ENCODE assay signal across 8 cellular contexts in the genomic region with DNA sequence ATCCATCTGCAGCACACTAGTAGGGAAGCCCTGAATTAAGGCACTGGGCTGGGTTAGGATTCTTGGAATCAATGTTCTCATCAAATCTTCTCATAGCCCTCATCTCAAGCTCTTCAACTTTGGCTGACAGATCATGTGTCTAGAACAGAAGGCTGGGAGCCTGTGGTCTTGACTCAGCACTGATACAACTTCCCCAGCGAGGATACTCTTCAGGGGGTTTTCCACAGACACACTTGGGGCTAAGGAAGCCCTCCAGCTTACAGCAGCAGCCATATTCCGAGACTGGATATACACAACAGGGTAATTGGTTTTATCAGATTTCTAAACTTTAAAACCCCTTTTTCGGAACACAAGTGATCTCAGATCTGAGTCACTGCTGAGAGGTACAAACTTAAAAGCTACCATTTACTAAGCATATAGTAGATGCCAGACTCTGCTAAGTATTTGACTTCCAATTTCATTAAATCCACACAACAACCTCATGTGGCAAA. TPM values are rescaled to one million over a fixed set of nuclear protein-coding genes. Genes with fewer than 3 reads are reported as not detected.
DNase-seq lines count a peak whose midpoint lies in the region; ATAC-seq and TF ChIP-seq lines count a peak whose summit lies in the region.

No MANE protein-coding gene starts in this region.

- no peaks in the 10 kb centered on the region for H3K9me3 ChIP-seq in BLaER1
- no peaks in the 10 kb centered on the region for H3K9me3 ChIP-seq in WERI-Rb-1 (ENCODE audit: severe bottlenecking)

- no peak for TF ChIP-seq POLR2A in NB4 (IDR thresholded peaks at IDR 0.05; ENCODE audit: extremely low read depth, insufficient read length)

- H3K27me3 Mint-ChIP-seq in osteocyte (ENCODE audit: unreplicated experiment): peaks cover 5% of the 10 kb centered on the region

- TF ChIP-seq CTCF in NB4 (IDR thresholded peaks at IDR 0.05; ENCODE audit: low read depth, low read length) (no peak), osteocyte (IDR thresholded peaks at IDR 0.05) (no peak), WERI-Rb-1 (IDR thresholded peaks at IDR 0.05; ENCODE audit: low read depth, low read length) (no peak)

- H3K4me3 ChIP-seq in BLaER1 (no peak overlapping the region), NB4 (ENCODE audit: low read depth, low read length) (no peak overlapping the region), WERI-Rb-1 (ENCODE audit: low read depth, low read length) (no peak overlapping the region)

- peaks cover 81% of the 10 kb centered on the region for H3K4me1 ChIP-seq in BLaER1

- peak overlapping the region in 1 of 2 donors; percentile 58 for H3K27ac Mint-ChIP-seq in activated naive CD4-positive, alpha-beta T cell treated with anti-CD3 and anti-CD28 coated beads, Interleukin-2, amount 50 U/mL, for 72 hours
- H3K27ac Mint-ChIP-seq in osteocyte (ENCODE audit: unreplicated experiment): peak overlapping the region; percentile 95

- peak overlapping the region; percentile 35 for H3K4me3 Mint-ChIP-seq in osteocyte (ENCODE audit: unreplicated experiment)

- ATAC-seq in activated naive CD4-positive, alpha-beta T cell treated with anti-CD3 and anti-CD28 coated beads, Interleukin-2, amount 50 U/mL, for 72 hours: peak; percentile 38 to 45

- H3K4me1 Mint-ChIP-seq in osteocyte (ENCODE audit: unreplicated experiment): peaks cover 64% of the 10 kb centered on the region

- peaks cover 45% of the 10 kb centered on the region for H4K20me1 ChIP-seq in BLaER1

- no peak overlapping the region; the same call in 1 of the 2 replicates for H3K27ac ChIP-seq in BLaER1
- H3K27ac ChIP-seq in WERI-Rb-1: no peak overlapping the region

- DNase-seq in NB4 (ENCODE audit: low read depth): peak; percentile 56
- peak; percentile 34 to 71 for DNase-seq in activated naive CD4-positive, alpha-beta T cell treated with anti-CD3 and anti-CD28 coated beads, Interleukin-2, amount 50 U/mL, for 72 hours (ENCODE audit: low spot score in 2 of 2)
- no peak for DNase-seq in osteocyte (ENCODE audit: extremely low spot score, unreplicated experiment)
- no peak for DNase-seq in WERI-Rb-1
- DNase-seq in globus pallidus (ENCODE audit: low spot score): no peak
- no peak for DNase-seq in NCI-H2196 (lab: John Stamatoyannopoulos, UW; ENCODE audit: unreplicated experiment)
- DNase-seq in NK-92 (lab: John Stamatoyannopoulos, UW; ENCODE audit: unreplicated experiment): no peak

- peak overlapping the region; percentile 2; the same call in 1 of the 2 replicates for H3K9ac ChIP-seq in BLaER1

- H3K36me3 ChIP-seq in BLaER1 (no peaks in the 10 kb centered on the region), WERI-Rb-1 (peaks cover 4% of the 10 kb centered on the region; the same call in 1 of the 2 replicates)

- no peaks in the 10 kb centered on the region for H3K27me3 ChIP-seq in BLaER1
- H3K27me3 ChIP-seq in WERI-Rb-1 (ENCODE audit: insufficient read depth, low read depth, severe bottlenecking): no peaks in the 10 kb centered on the region

- peak overlapping the region; percentile 85 for H3K4me2 ChIP-seq in BLaER1

- H3K9me3 Mint-ChIP-seq in activated naive CD4-positive, alpha-beta T cell treated with anti-CD3 and anti-CD28 coated beads, Interleukin-2, amount 50 U/mL, for 72 hours: no peaks in the 10 kb centered on the region
- H3K9me3 Mint-ChIP-seq in osteocyte (ENCODE audit: unreplicated experiment): no peaks in the 10 kb centered on the region

- no peaks in the 10 kb centered on the region for H3K36me3 Mint-ChIP-seq in activated naive CD4-positive, alpha-beta T cell treated with anti-CD3 and anti-CD28 coated beads, Interleukin-2, amount 50 U/mL, for 72 hours
- H3K36me3 Mint-ChIP-seq in osteocyte (ENCODE audit: unreplicated experiment): no peaks in the 10 kb centered on the region

RNA-seq across cellular contexts. Expression of gene FMNL3, which starts 3.5 kb away (rescaled TPM):
- total RNA-seq in activated naive CD4-positive, alpha-beta T cell treated with anti-CD3 and anti-CD28 coated beads, Interleukin-2, amount 50 U/mL, for 72 hours: 10 to 100 TPM; 25.9 to 27.6 TPM
- 37.4 and 37.7 TPM in 2 replicates for total RNA-seq in osteocyte

RNA-seq across cellular contexts. Expression of gene TMBIM6, which starts 37.7 kb away (rescaled TPM):
- 100 to 1,000 TPM; 361 to 467 TPM for total RNA-seq in activated naive CD4-positive, alpha-beta T cell treated with anti-CD3 and anti-CD28 coated beads, Interleukin-2, amount 50 U/mL, for 72 hours
- total RNA-seq in osteocyte: 385 TPM in 2 replicates

Comparison
In these comparisons a context has a peak if more than half of its experiments do, and no peak if none do; other contexts are left out.
1. DNase-seq: peak in NB4 (single experiment) and activated naive CD4-positive, alpha-beta T cell treated with anti-CD3 and anti-CD28 coated beads, Interleukin-2, amount 50 U/mL, for 72 hours (2 of 2); none in osteocyte (single experiment), WERI-Rb-1 (single experiment), globus pallidus (single experiment), NCI-H2196 (single experiment) and NK-92 (single experiment).